1 cellular context compared by ENCODE assay signal in the genomic region with DNA sequence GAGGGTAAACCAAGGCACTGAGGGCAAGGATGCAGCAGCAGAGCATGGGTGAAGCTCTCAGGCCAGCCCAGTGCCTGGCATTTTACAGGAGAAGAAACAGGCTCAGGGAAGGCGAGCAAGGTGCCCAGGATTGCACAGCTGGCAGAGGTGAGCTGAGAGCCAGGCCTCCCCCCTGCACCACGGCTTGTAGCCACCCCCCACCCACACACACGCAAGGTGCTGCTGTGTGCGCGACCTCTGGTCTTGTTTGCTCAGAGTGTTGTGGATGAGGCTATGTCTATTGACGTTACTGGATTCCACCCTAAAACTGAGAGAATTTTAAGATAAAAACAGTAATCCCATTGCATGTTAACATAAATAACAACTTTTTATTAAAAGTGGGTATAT.
TF ChIP-seq lines count a peak whose summit lies in the region.

No MANE protein-coding gene starts in this region.

TF ChIP-seq in HepG2, 621 proteins besides CTCF, POLR2A, EP300 and RAD21 (continues in another document):
- no peak for TF ChIP-seq SUZ12 (IDR thresholded peaks at IDR 0.05; ENCODE audit: low read depth, low read length)
- TF ChIP-seq ZNF350 (CRISPR knock-in tag; IDR thresholded peaks at IDR 0.05; ENCODE audit: borderline replicate concordance, low read depth) = no peak
- 0 out of 2 replicates have a peak, but pooled peaks have one; percentile 18 for TF ChIP-seq RARA (CRISPR knock-in tag; IDR thresholded peaks at IDR 0.05)
- peak; percentile 78 for TF ChIP-seq ZMYM3 (CRISPR knock-in tag; IDR thresholded peaks at IDR 0.05)
- no peak for TF ChIP-seq MED1 (CRISPR knock-in tag; IDR thresholded peaks at IDR 0.05)
- no peak for TF ChIP-seq FIP1L1 (IDR thresholded peaks at IDR 0.05; ENCODE audit: borderline replicate concordance, insufficient read depth, low read depth, low read length)
- no peak for TF ChIP-seq ZBTB7A (CRISPR knock-in tag; IDR thresholded peaks at IDR 0.05)
- no peak for TF ChIP-seq ATM (IDR thresholded peaks at IDR 0.05; ENCODE audit: borderline replicate concordance)
- no peak for TF ChIP-seq THAP11 (CRISPR knock-in tag; IDR thresholded peaks at IDR 0.05)
- peak; percentile 39 for TF ChIP-seq ZNF687 (CRISPR knock-in tag; IDR thresholded peaks at IDR 0.05)
- peak; percentile 90 for TF ChIP-seq ZNF768 (CRISPR knock-in tag; IDR thresholded peaks at IDR 0.05)
- TF ChIP-seq FOXP1 (IDR thresholded peaks at IDR 0.05) = no peak
- 0 out of 2 replicates have a peak, but pooled peaks have one; percentile 28 for TF ChIP-seq FOXP1 (CRISPR knock-in tag; IDR thresholded peaks at IDR 0.05)
- TF ChIP-seq, protein P1, sequence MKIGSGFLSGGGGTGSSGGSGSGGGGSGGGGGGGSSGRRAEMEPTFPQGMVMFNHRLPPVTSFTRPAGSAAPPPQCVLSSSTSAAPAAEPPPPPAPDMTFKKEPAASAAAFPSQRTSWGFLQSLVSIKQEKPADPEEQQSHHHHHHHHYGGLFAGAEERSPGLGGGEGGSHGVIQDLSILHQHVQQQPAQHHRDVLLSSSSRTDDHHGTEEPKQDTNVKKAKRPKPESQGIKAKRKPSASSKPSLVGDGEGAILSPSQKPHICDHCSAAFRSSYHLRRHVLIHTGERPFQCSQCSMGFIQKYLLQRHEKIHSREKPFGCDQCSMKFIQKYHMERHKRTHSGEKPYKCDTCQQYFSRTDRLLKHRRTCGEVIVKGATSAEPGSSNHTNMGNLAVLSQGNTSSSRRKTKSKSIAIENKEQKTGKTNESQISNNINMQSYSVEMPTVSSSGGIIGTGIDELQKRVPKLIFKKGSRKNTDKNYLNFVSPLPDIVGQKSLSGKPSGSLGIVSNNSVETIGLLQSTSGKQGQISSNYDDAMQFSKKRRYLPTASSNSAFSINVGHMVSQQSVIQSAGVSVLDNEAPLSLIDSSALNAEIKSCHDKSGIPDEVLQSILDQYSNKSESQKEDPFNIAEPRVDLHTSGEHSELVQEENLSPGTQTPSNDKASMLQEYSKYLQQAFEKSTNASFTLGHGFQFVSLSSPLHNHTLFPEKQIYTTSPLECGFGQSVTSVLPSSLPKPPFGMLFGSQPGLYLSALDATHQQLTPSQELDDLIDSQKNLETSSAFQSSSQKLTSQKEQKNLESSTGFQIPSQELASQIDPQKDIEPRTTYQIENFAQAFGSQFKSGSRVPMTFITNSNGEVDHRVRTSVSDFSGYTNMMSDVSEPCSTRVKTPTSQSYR (CRISPR knock-in tag; IDR thresholded peaks at IDR 0.05; ENCODE audit: borderline replicate concordance) = peak; percentile 32; the same call in 1 of the 2 replicates
- TF ChIP-seq ZSCAN25 (CRISPR knock-in tag; IDR thresholded peaks at IDR 0.05) = peak; percentile 99
- TF ChIP-seq, protein P2, sequence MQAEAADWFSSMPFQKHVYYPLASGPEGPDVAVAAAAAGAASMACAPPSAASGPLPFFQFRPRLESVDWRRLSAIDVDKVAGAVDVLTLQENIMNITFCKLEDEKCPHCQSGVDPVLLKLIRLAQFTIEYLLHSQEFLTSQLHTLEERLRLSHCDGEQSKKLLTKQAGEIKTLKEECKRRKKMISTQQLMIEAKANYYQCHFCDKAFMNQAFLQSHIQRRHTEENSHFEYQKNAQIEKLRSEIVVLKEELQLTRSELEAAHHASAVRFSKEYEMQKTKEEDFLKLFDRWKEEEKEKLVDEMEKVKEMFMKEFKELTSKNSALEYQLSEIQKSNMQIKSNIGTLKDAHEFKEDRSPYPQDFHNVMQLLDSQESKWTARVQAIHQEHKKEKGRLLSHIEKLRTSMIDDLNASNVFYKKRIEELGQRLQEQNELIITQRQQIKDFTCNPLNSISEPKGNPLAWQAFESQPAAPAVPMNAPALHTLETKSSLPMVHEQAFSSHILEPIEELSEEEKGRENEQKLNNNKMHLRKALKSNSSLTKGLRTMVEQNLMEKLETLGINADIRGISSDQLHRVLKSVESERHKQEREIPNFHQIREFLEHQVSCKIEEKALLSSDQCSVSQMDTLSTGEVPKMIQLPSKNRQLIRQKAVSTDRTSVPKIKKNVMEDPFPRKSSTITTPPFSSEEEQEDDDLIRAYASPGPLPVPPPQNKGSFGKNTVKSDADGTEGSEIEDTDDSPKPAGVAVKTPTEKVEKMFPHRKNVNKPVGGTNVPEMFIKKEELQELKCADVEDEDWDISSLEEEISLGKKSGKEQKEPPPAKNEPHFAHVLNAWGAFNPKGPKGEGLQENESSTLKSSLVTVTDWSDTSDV (CRISPR knock-in tag; IDR thresholded peaks at IDR 0.05) = 0 out of 2 replicates have a peak, but pooled peaks have one; percentile 4
- TF ChIP-seq ZNF816 (CRISPR knock-in tag; IDR thresholded peaks at IDR 0.05; ENCODE audit: borderline replicate concordance) = no peak
- TF ChIP-seq CREM (IDR thresholded peaks at IDR 0.05) = no peak
- no peak for TF ChIP-seq CREM (CRISPR knock-in tag; IDR thresholded peaks at IDR 0.05)
- no peak for TF ChIP-seq ARID5B (CRISPR knock-in tag; IDR thresholded peaks at IDR 0.05)
- TF ChIP-seq TCF12 (IDR thresholded peaks at IDR 0.05) = no peak
- no peak for TF ChIP-seq TCF12 (CRISPR knock-in tag; IDR thresholded peaks at IDR 0.05)
- peak; percentile 35; the same call in 1 of the 2 replicates for TF ChIP-seq NR2F6 (IDR thresholded peaks at IDR 0.05)
- TF ChIP-seq NR2F6 (CRISPR knock-in tag; IDR thresholded peaks at IDR 0.05) = peak; percentile 29; the same call in 1 of the 2 replicates
- TF ChIP-seq, protein P3, sequence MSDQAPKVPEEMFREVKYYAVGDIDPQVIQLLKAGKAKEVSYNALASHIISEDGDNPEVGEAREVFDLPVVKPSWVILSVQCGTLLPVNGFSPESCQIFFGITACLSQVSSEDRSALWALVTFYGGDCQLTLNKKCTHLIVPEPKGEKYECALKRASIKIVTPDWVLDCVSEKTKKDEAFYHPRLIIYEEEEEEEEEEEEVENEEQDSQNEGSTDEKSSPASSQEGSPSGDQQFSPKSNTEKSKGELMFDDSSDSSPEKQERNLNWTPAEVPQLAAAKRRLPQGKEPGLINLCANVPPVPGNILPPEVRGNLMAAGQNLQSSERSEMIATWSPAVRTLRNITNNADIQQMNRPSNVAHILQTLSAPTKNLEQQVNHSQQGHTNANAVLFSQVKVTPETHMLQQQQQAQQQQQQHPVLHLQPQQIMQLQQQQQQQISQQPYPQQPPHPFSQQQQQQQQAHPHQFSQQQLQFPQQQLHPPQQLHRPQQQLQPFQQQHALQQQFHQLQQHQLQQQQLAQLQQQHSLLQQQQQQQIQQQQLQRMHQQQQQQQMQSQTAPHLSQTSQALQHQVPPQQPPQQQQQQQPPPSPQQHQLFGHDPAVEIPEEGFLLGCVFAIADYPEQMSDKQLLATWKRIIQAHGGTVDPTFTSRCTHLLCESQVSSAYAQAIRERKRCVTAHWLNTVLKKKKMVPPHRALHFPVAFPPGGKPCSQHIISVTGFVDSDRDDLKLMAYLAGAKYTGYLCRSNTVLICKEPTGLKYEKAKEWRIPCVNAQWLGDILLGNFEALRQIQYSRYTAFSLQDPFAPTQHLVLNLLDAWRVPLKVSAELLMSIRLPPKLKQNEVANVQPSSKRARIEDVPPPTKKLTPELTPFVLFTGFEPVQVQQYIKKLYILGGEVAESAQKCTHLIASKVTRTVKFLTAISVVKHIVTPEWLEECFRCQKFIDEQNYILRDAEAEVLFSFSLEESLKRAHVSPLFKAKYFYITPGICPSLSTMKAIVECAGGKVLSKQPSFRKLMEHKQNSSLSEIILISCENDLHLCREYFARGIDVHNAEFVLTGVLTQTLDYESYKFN (CRISPR knock-in tag; conservative IDR thresholded peaks at IDR 0.05) = peak; percentile 59
- peak; percentile 41; the same call in 1 of the 2 replicates for TF ChIP-seq HDAC1 (CRISPR knock-in tag; IDR thresholded peaks at IDR 0.05)
- TF ChIP-seq ZNF414 (CRISPR knock-in tag; IDR thresholded peaks at IDR 0.05) = no peak
- 0 out of 2 replicates have a peak, but pooled peaks have one; percentile 19 for TF ChIP-seq NRL (CRISPR knock-in tag; IDR thresholded peaks at IDR 0.05; ENCODE audit: borderline replicate concordance)
- TF ChIP-seq PATZ1 (CRISPR knock-in tag; IDR thresholded peaks at IDR 0.05) = peak; percentile 28; the same call in 1 of the 2 replicates
- peak; percentile 25; the same call in 1 of the 2 replicates for TF ChIP-seq GATAD2A (CRISPR knock-in tag; IDR thresholded peaks at IDR 0.05)
- TF ChIP-seq SOX13 (IDR thresholded peaks at IDR 0.05) = no peak
- no peak for TF ChIP-seq SOX13 (CRISPR knock-in tag; conservative IDR thresholded peaks at IDR 0.05 in 1 of 2, IDR thresholded peaks at IDR 0.05 in 1 of 2)
- TF ChIP-seq, protein P4, sequence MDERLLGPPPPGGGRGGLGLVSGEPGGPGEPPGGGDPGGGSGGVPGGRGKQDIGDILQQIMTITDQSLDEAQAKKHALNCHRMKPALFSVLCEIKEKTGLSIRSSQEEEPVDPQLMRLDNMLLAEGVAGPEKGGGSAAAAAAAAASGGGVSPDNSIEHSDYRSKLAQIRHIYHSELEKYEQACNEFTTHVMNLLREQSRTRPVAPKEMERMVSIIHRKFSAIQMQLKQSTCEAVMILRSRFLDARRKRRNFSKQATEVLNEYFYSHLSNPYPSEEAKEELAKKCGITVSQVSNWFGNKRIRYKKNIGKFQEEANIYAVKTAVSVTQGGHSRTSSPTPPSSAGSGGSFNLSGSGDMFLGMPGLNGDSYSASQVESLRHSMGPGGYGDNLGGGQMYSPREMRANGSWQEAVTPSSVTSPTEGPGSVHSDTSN (CRISPR knock-in tag; IDR thresholded peaks at IDR 0.05) = no peak
- no peak for TF ChIP-seq RBM22 (optimal IDR thresholded peaks at IDR 0.05; ENCODE audit: low read length)
- TF ChIP-seq ETV6 (CRISPR knock-in tag; conservative IDR thresholded peaks at IDR 0.05) = no peak
- no peak for TF ChIP-seq SMAD1 (CRISPR knock-in tag; IDR thresholded peaks at IDR 0.05; ENCODE audit: borderline replicate concordance, low read depth)
- peak; percentile 33; the same call in 1 of the 2 replicates for TF ChIP-seq FOXA3 (CRISPR knock-in tag; IDR thresholded peaks at IDR 0.05)
- no peak for TF ChIP-seq ZNF383 (CRISPR knock-in tag; IDR thresholded peaks at IDR 0.05; ENCODE audit: borderline replicate concordance)
